Comparison of ENCODE assay signal across 20 cellular contexts in genomic region chr7:34128762-34129161, GRCh38.
DNase-seq lines count a peak whose midpoint lies in the region; ATAC-seq and TF ChIP-seq lines count a peak whose summit lies in the region.
"Had no signal": no experiment of that assay in that cellular context is flagged by ENCODE, and none has a peak within 500 bp of the region (broad histone marks: within the 10 kb centered on the region; RNA-seq: fewer than 3 reads in every experiment).

No MANE protein-coding gene starts in this region.

- ATAC-seq in GM18907 (IDR thresholded peaks at IDR 0.05; ENCODE audit: unreplicated experiment) (no peak), Right ventricle myocardium inferior (no peak)
- ATAC-seq: activated CD4-positive, CD25-positive, alpha-beta regulatory T cell treated with anti-CD3 and anti-CD28 coated beads, Interleukin-2, amount 50 U/mL, for 24 hours; effector memory CD8-positive, alpha-beta T cell; gastroesophageal sphincter; lower lobe of right lung; T-helper 17 cell had no signal

- DNase-seq in AG10803 (ENCODE audit: low read depth) (peak; percentile 78), HFF-Myc (ENCODE audit: extremely low read depth, low read depth) (peak; percentile 30), RWPE1 (ENCODE audit: low spot score) (peak; percentile 5), fibroblast of villous mesenchyme (ENCODE audit: low read depth) (peak; percentile 69), Right ventricle myocardium inferior (ENCODE audit: missing footprints) (no peak), substantia nigra (lab: John Stamatoyannopoulos, UW) (no peak)
- DNase-seq in activated CD4-positive, alpha-beta T cell treated with anti-CD3 and anti-CD28 coated beads for 4 hours = no peak
- DNase-seq: activated CD8-positive, alpha-beta memory T cell treated with anti-CD3 and anti-CD28 coated beads, Interleukin-2, amount 50 U/mL, for 4 hours; activated naive CD4-positive, alpha-beta T cell treated with anti-CD3 and anti-CD28 coated beads for 36 hours; DND-41; effector memory CD8-positive, alpha-beta T cell; lower lobe of right lung; NCI-H187; NCI-H748 treated with DMSO at 0.1 percent for 48 hours; T-helper 17 cell had no signal

- CTCF ChIA-PET in RWPE1 (lab: Yijun Ruan, JAX) = interaction anchor here (0.7 kb wide), 1 partner anchor 144 kb away, joined by 5 read pairs; no protein-coding TSS in a partner anchor

- H3K4me3 ChIP-seq in AG10803 (ENCODE audit: low read length) (no peak overlapping the region), HFF-Myc (replicated peaks; ENCODE audit: low read depth, low read length) (no peak overlapping the region), fibroblast of villous mesenchyme (ENCODE audit: low read depth, low read length) (no peak overlapping the region)
- H3K4me3 ChIP-seq: cardiac muscle cell, gastroesophageal sphincter, lower lobe of right lung, thoracic aorta had no signal

- TF ChIP-seq CTCF in AG10803 (conservative IDR thresholded peaks at IDR 0.05; ENCODE audit: low read length) (no peak), HFF-Myc (IDR thresholded peaks at IDR 0.05; ENCODE audit: low read depth, low read length, missing control alignments) (no peak), RWPE1 (conservative IDR thresholded peaks at IDR 0.05; ENCODE audit: low read depth) (no peak), fibroblast of villous mesenchyme (IDR thresholded peaks at IDR 0.05; ENCODE audit: insufficient read depth, low read depth, low read length) (no peak)

- H3K27ac ChIP-seq in RWPE1 (no peak overlapping the region), substantia nigra (ENCODE audit: low read depth, low read length, poor library complexity, severe bottlenecking) (no peak overlapping the region)
- H3K27ac ChIP-seq: cardiac muscle cell, gastroesophageal sphincter, lower lobe of right lung, thoracic aorta had no signal

- POLR2A ChIA-PET in RWPE1 (lab: Yijun Ruan, JAX; ENCODE audit: low non-redundant PET) = no interaction called here

- intact Hi-C loops in Right ventricle myocardium inferior (cut with DNase I) = no loop called here

Comparison
In these comparisons a context has a peak if more than half of its experiments do, and no peak if none do; other contexts are left out.
1. DNase-seq: peak in AG10803 (single experiment), HFF-Myc (single experiment), RWPE1 (single experiment) and fibroblast of villous mesenchyme (single experiment); none in activated CD4-positive, alpha-beta T cell treated with anti-CD3 and anti-CD28 coated beads for 4 hours (0 of 2), Right ventricle myocardium inferior (single experiment) and substantia nigra (0 of 49).